Comparison of ENCODE assay signal across 12 cellular contexts in the genomic region with DNA sequence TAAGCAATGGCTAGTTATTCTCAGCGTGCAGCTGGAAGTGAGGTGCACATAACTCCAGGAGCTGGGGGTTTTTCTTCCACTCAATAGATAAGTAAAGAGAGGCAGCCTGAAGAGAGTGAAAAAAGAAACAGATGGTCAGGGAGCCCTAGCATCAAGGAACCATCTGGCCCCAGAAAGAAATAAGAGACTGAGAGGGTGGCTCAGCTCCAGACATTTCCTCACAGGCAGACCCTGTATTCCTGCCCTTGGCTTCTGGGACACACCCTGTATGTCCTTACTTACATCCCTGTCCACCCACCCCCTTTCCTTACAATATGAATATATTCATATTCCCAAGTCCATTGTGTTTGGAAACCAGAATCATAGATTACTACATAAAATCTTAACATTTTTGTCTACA.
"Had no signal": no experiment of that assay in that cellular context is flagged by ENCODE, and none has a peak within 500 bp of the region (broad histone marks: within the 10 kb centered on the region; RNA-seq: fewer than 3 reads in every experiment).

No MANE protein-coding gene starts in this region.

- H3K4me1 ChIP-seq: pancreas, sigmoid colon, testis had no signal

- H3K9me3 ChIP-seq: pancreas, sigmoid colon, stomach, testis had no signal

- H3K4me3 Mint-ChIP-seq: activated naive CD4-positive, alpha-beta T cell treated with anti-CD3 and anti-CD28 coated beads for 36 hours; naive B cell had no signal

- H3K27ac ChIP-seq: pancreas, sigmoid colon, stomach, testis had no signal

- H3K9me3 Mint-ChIP-seq: activated naive CD4-positive, alpha-beta T cell treated with anti-CD3 and anti-CD28 coated beads for 36 hours had no signal

- H3K4me3 ChIP-seq: lung, pancreas, sigmoid colon, stomach, testis had no signal

- H3K27me3 ChIP-seq: pancreas, sigmoid colon, stomach, testis had no signal

- H3K36me3 Mint-ChIP-seq: naive B cell had no signal

- DNase-seq: activated CD4-positive, alpha-beta T cell treated with anti-CD3 and anti-CD28 coated beads, Interleukin-2, amount 50 U/mL, for 1 hour; activated naive CD4-positive, alpha-beta T cell treated with anti-CD3 and anti-CD28 coated beads for 36 hours; activated T-cell treated with anti-CD3 and anti-CD28 coated beads for 4 hours; naive B cell; pancreas; sigmoid colon; stimulated activated CD4-positive, alpha-beta T cell treated with anti-CD3 and anti-CD28 coated beads, Interleukin-12 subunit alpha, Interleukin-12 subunit beta, amount 100 ng/mL, for 4 hours; stimulated activated CD4-positive, alpha-beta T cell treated with anti-CD3 and anti-CD28 coated beads, Interleukin-2, amount 100 ng/mL, for 24 hours; stomach; testis had no signal

- H3K27ac Mint-ChIP-seq: activated naive CD4-positive, alpha-beta T cell treated with anti-CD3 and anti-CD28 coated beads for 36 hours had no signal

- ATAC-seq: activated CD4-positive, CD25-positive, alpha-beta regulatory T cell treated with anti-CD3 and anti-CD28 coated beads, Interleukin-2, amount 50 U/mL, for 24 hours had no signal

- H3K4me1 Mint-ChIP-seq: naive B cell had no signal
